8 cellular contexts compared by ENCODE assay signal in genomic region chr2:73927344-73927743, GRCh38. TPM values are rescaled to one million over a fixed set of nuclear protein-coding genes. Genes with fewer than 3 reads are reported as not detected.
DNase-seq lines count a peak whose midpoint lies in the region; ATAC-seq, FAIRE-seq and TF ChIP-seq lines count a peak whose summit lies in the region.

No MANE protein-coding gene starts in this region.

- H3K36me3 ChIP-seq in BE2C = no peaks in the 10 kb centered on the region
- no peaks in the 10 kb centered on the region for H3K36me3 ChIP-seq in ectodermal cell (ENCODE audit: control insufficient read depth, insufficient read depth, low read length)

- WGBS in ectodermal cell, 2 experiments = 17 to 24% methylated on average over 4 to 6 of the region's 6 CpGs

- H3K9me3 ChIP-seq in BE2C = no peaks in the 10 kb centered on the region
- H3K9me3 ChIP-seq in ectodermal cell (ENCODE audit: control insufficient read depth, low read length) = no peaks in the 10 kb centered on the region

- peak overlapping the region; percentile 74 to 95 (median 88) for H3K27ac Mint-ChIP-seq in nephron

- peaks cover 20% of the 10 kb centered on the region for H3K27me3 Mint-ChIP-seq in nephron (ENCODE audit: low read depth)

- peak overlapping the region; percentile 76 for H3K27ac ChIP-seq in ectodermal cell (ENCODE audit: insufficient read depth, low read depth, low read length, poor library complexity, severe bottlenecking)

- TF ChIP-seq CTCF in BE2C (IDR thresholded peaks at IDR 0.05; ENCODE audit: low read depth, low read length) (no peak), NB4 (IDR thresholded peaks at IDR 0.05; ENCODE audit: low read depth, low read length) (no peak), nephron (IDR thresholded peaks at IDR 0.05; ENCODE audit: unreplicated experiment in 3 of 3) (no peak), D721Med (IDR thresholded peaks at IDR 0.05; ENCODE audit: insufficient read depth, missing control alignments) (no peak)

- no peaks in the 10 kb centered on the region for H3K4me1 ChIP-seq in BE2C
- H3K4me1 ChIP-seq in ectodermal cell (ENCODE audit: control insufficient read depth, insufficient read depth, low read length) = peaks cover 8% of the 10 kb centered on the region

- DNase-seq in BE2C (no peak), NB4 (ENCODE audit: low read depth) (no peak), D721Med (ENCODE audit: insufficient read length, low spot score) (no peak)
- DNase-seq in activated CD4-positive, alpha-beta T cell treated with anti-CD3 and anti-CD28 coated beads, Interleukin-2, amount 50 U/mL, for 4 hours = no peak

- no peaks in the 10 kb centered on the region for H3K9me3 Mint-ChIP-seq in nephron

- TF ChIP-seq POLR2A in NB4 (IDR thresholded peaks at IDR 0.05; ENCODE audit: extremely low read depth, insufficient read length) = no peak

- FAIRE-seq in D721Med (lab: Jason Lieb, UNC) = no peak

- H3K4me3 ChIP-seq in BE2C (ENCODE audit: low read depth, low read length) (peak overlapping the region; percentile 72), NB4 (ENCODE audit: low read depth, low read length) (peak overlapping the region; percentile 95), ectodermal cell (ENCODE audit: insufficient read depth, low read depth, low read length) (peak overlapping the region; percentile 72)

- H3K27me3 ChIP-seq in BE2C (no peaks in the 10 kb centered on the region), ectodermal cell (ENCODE audit: control insufficient read depth, insufficient read depth, low read length, poor library complexity, severe bottlenecking) (peaks cover 10% of the 10 kb centered on the region)

- peaks cover 40% of the 10 kb centered on the region for H3K4me1 Mint-ChIP-seq in nephron

- H3K36me3 Mint-ChIP-seq in nephron (ENCODE audit: low read depth) = peaks cover 17% of the 10 kb centered on the region

- H3K4me3 Mint-ChIP-seq in nephron = peak overlapping the region; percentile 83 to 89 (median 87)

- ATAC-seq in HG02763 (IDR thresholded peaks at IDR 0.05; ENCODE audit: unreplicated experiment) (no peak), HG03045 (IDR thresholded peaks at IDR 0.05; ENCODE audit: unreplicated experiment) (no peak)

RNA-seq across cellular contexts. Expression of gene DGUOK, which starts 0.7 kb away (rescaled TPM):
- 122 TPM for polyA plus RNA-seq in BE2C (2012; ENCODE audit: insufficient read depth, insufficient read length, low read depth)
- polyA plus RNA-seq in ectodermal cell (2013, experiment 1 of 4) = 109 TPM
- polyA plus RNA-seq in ectodermal cell (2013, experiment 2 of 4) = 107 TPM
- 109 TPM for polyA plus RNA-seq in ectodermal cell (2013, experiment 3 of 4)
- 122 TPM for polyA plus RNA-seq in ectodermal cell (2013, experiment 4 of 4)

RNA-seq across cellular contexts. Expression of gene ACTG2, which starts 34.5 kb away (rescaled TPM):
- polyA plus RNA-seq in BE2C (2012; ENCODE audit: insufficient read depth, insufficient read length, low read depth) = 0.60 TPM
- 6.6 TPM for polyA plus RNA-seq in ectodermal cell (2013, experiment 1 of 4)
- 3.9 TPM for polyA plus RNA-seq in ectodermal cell (2013, experiment 2 of 4)
- 4.9 TPM for polyA plus RNA-seq in ectodermal cell (2013, experiment 3 of 4)
- 6.2 TPM for polyA plus RNA-seq in ectodermal cell (2013, experiment 4 of 4)

RNA-seq across cellular contexts. Expression of gene TET3, which starts 57.4 kb away (rescaled TPM):
- 14.6 TPM for polyA plus RNA-seq in BE2C (2012; ENCODE audit: insufficient read depth, insufficient read length, low read depth)
- 11.9 TPM for polyA plus RNA-seq in ectodermal cell (2013, experiment 1 of 4)
- polyA plus RNA-seq in ectodermal cell (2013, experiment 2 of 4) = 13.8 TPM
- polyA plus RNA-seq in ectodermal cell (2013, experiment 3 of 4) = 7.3 TPM
- 8.4 TPM for polyA plus RNA-seq in ectodermal cell (2013, experiment 4 of 4)
